1 cellular context compared by ENCODE assay signal in the genomic region with DNA sequence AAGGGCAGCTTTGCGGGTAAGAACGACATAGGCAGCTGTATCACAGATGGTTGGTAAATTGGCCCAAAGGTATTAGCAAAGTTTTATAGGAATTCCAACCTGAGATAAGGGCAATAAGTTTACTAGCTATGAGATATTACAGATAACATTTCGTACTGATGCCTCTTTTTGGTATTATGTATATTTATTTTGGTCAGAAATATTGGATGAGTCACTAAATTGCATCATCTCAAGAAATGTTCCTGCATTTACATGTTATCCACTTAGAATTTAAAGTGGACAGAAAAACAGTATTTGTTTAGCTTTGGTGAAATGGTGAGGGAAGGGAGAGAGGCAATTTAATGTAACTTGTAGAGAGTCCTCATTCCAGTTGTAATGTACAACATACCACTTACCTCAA.
TF ChIP-seq lines count a peak whose summit lies in the region.

No MANE protein-coding gene starts in this region.

TF ChIP-seq in HEK293, 187 proteins besides CTCF, POLR2A, EP300 and RAD21 (continued from another document and continues in another):
- TF ChIP-seq, protein P1, sequence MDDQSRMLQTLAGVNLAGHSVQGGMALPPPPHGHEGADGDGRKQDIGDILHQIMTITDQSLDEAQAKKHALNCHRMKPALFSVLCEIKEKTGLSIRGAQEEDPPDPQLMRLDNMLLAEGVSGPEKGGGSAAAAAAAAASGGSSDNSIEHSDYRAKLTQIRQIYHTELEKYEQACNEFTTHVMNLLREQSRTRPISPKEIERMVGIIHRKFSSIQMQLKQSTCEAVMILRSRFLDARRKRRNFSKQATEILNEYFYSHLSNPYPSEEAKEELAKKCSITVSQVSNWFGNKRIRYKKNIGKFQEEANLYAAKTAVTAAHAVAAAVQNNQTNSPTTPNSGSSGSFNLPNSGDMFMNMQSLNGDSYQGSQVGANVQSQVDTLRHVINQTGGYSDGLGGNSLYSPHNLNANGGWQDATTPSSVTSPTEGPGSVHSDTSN (CRISPR knock-in tag; IDR thresholded peaks at IDR 0.05) = no peak
- no peak for TF ChIP-seq PRDM10 (tag by site-specific recombination; IDR thresholded peaks at IDR 0.05)
- TF ChIP-seq ZNF623 (tag by site-specific recombination; IDR thresholded peaks at IDR 0.05) = no peak
- TF ChIP-seq, protein P2, sequence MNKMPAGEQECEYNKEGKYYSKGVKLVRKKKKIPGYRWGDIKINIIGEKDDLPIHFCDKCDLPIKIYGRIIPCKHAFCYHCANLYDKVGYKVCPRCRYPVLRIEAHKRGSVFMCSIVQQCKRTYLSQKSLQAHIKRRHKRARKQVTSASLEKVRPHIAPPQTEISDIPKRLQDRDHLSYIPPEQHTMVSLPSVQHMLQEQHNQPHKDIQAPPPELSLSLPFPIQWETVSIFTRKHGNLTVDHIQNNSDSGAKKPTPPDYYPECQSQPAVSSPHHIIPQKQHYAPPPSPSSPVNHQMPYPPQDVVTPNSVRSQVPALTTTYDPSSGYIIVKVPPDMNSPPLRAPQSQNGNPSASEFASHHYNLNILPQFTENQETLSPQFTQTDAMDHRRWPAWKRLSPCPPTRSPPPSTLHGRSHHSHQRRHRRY (tag by site-specific recombination; IDR thresholded peaks at IDR 0.05) = no peak
- no peak for TF ChIP-seq ZNF266 (tag by site-specific recombination; IDR thresholded peaks at IDR 0.05; ENCODE audit: low read depth)
- TF ChIP-seq ZEB2 (tag by site-specific recombination; IDR thresholded peaks at IDR 0.05) = 0 out of 2 replicates have a peak, but pooled peaks have one; percentile 56
- no peak for TF ChIP-seq GLIS1 (tag by site-specific recombination; IDR thresholded peaks at IDR 0.05)
- no peak for TF ChIP-seq ZNF280C (tag by site-specific recombination; IDR thresholded peaks at IDR 0.05)
- no peak for TF ChIP-seq KLF8 (tag by site-specific recombination; IDR thresholded peaks at IDR 0.05)
- 0 out of 2 replicates have a peak, but pooled peaks have one; percentile 1 for TF ChIP-seq ZNF626 (tag by site-specific recombination; IDR thresholded peaks at IDR 0.05)
- no peak for TF ChIP-seq ZNF221 (tag by site-specific recombination; IDR thresholded peaks at IDR 0.05; ENCODE audit: borderline replicate concordance)
- TF ChIP-seq KLF16 (tag by site-specific recombination; IDR thresholded peaks at IDR 0.05) = peak; percentile 58
- TF ChIP-seq ZNF324 (tag by site-specific recombination; IDR thresholded peaks at IDR 0.05) = 0 out of 2 replicates have a peak, but pooled peaks have one; percentile 35
- TF ChIP-seq, protein P3, sequence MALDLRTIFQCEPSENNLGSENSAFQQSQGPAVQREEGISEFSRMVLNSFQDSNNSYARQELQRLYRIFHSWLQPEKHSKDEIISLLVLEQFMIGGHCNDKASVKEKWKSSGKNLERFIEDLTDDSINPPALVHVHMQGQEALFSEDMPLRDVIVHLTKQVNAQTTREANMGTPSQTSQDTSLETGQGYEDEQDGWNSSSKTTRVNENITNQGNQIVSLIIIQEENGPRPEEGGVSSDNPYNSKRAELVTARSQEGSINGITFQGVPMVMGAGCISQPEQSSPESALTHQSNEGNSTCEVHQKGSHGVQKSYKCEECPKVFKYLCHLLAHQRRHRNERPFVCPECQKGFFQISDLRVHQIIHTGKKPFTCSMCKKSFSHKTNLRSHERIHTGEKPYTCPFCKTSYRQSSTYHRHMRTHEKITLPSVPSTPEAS (tag by site-specific recombination; IDR thresholded peaks at IDR 0.05) = no peak
- no peak for TF ChIP-seq EGR2 (tag by site-specific recombination; IDR thresholded peaks at IDR 0.05; ENCODE audit: low read depth)
- TF ChIP-seq MZF1 (tag by site-specific recombination; IDR thresholded peaks at IDR 0.05; ENCODE audit: borderline replicate concordance) = no peak
- TF ChIP-seq PATZ1 (tag by site-specific recombination; IDR thresholded peaks at IDR 0.05) = no peak
- TF ChIP-seq, protein P4, sequence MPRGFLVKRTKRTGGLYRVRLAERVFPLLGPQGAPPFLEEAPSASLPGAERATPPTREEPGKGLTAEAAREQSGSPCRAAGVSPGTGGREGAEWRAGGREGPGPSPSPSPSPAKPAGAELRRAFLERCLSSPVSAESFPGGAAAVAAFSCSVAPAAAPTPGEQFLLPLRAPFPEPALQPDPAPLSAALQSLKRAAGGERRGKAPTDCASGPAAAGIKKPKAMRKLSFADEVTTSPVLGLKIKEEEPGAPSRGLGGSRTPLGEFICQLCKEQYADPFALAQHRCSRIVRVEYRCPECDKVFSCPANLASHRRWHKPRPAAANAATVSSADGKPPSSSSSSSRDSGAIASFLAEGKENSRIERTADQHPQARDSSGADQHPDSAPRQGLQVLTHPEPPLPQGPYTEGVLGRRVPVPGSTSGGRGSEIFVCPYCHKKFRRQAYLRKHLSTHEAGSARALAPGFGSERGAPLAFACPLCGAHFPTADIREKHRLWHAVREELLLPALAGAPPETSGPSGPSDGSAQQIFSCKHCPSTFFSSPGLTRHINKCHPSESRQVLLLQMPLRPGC (tag by site-specific recombination; IDR thresholded peaks at IDR 0.05) = no peak
- no peak for TF ChIP-seq SETDB1 (IDR thresholded peaks at IDR 0.05; ENCODE audit: insufficient read length, low read length)
- no peak for TF ChIP-seq ZBTB44 (tag by site-specific recombination; IDR thresholded peaks at IDR 0.05)
- no peak for TF ChIP-seq SCRT1 (tag by site-specific recombination; IDR thresholded peaks at IDR 0.05; ENCODE audit: borderline replicate concordance)
- TF ChIP-seq, protein P5, sequence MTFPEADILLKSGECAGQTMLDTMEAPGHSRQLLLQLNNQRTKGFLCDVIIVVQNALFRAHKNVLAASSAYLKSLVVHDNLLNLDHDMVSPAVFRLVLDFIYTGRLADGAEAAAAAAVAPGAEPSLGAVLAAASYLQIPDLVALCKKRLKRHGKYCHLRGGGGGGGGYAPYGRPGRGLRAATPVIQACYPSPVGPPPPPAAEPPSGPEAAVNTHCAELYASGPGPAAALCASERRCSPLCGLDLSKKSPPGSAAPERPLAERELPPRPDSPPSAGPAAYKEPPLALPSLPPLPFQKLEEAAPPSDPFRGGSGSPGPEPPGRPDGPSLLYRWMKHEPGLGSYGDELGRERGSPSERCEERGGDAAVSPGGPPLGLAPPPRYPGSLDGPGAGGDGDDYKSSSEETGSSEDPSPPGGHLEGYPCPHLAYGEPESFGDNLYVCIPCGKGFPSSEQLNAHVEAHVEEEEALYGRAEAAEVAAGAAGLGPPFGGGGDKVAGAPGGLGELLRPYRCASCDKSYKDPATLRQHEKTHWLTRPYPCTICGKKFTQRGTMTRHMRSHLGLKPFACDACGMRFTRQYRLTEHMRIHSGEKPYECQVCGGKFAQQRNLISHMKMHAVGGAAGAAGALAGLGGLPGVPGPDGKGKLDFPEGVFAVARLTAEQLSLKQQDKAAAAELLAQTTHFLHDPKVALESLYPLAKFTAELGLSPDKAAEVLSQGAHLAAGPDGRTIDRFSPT (tag by site-specific recombination; IDR thresholded peaks at IDR 0.05) = no peak
- no peak for TF ChIP-seq ZNF501 (tag by site-specific recombination; IDR thresholded peaks at IDR 0.05)
- TF ChIP-seq ZNF747 (tag by site-specific recombination; IDR thresholded peaks at IDR 0.05) = no peak
- TF ChIP-seq, protein P6, sequence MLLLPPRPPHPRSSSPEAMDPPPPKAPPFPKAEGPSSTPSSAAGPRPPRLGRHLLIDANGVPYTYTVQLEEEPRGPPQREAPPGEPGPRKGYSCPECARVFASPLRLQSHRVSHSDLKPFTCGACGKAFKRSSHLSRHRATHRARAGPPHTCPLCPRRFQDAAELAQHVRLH (tag by site-specific recombination; IDR thresholded peaks at IDR 0.05) = no peak
- TF ChIP-seq ZNF354C (tag by site-specific recombination; IDR thresholded peaks at IDR 0.05; ENCODE audit: borderline replicate concordance, low read depth) = no peak
- no peak for TF ChIP-seq GLI4 (tag by site-specific recombination; IDR thresholded peaks at IDR 0.05)
- peak; percentile 57; the same call in 1 of the 2 replicates for TF ChIP-seq ZXDB (tag by site-specific recombination; IDR thresholded peaks at IDR 0.05)
- TF ChIP-seq, protein P7, sequence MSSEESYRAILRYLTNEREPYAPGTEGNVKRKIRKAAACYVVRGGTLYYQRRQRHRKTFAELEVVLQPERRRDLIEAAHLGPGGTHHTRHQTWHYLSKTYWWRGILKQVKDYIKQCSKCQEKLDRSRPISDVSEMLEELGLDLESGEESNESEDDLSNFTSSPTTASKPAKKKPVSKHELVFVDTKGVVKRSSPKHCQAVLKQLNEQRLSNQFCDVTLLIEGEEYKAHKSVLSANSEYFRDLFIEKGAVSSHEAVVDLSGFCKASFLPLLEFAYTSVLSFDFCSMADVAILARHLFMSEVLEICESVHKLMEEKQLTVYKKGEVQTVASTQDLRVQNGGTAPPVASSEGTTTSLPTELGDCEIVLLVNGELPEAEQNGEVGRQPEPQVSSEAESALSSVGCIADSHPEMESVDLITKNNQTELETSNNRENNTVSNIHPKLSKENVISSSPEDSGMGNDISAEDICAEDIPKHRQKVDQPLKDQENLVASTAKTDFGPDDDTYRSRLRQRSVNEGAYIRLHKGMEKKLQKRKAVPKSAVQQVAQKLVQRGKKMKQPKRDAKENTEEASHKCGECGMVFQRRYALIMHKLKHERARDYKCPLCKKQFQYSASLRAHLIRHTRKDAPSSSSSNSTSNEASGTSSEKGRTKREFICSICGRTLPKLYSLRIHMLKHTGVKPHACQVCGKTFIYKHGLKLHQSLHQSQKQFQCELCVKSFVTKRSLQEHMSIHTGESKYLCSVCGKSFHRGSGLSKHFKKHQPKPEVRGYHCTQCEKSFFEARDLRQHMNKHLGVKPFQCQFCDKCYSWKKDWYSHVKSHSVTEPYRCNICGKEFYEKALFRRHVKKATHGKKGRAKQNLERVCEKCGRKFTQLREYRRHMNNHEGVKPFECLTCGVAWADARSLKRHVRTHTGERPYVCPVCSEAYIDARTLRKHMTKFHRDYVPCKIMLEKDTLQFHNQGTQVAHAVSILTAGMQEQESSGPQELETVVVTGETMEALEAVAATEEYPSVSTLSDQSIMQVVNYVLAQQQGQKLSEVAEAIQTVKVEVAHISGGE (tag by site-specific recombination; conservative IDR thresholded peaks at IDR 0.05; ENCODE audit: low read depth) = no peak
- TF ChIP-seq ZNF23 (tag by site-specific recombination; IDR thresholded peaks at IDR 0.05; ENCODE audit: borderline replicate concordance) = no peak
- TF ChIP-seq ZNF530 (tag by site-specific recombination; IDR thresholded peaks at IDR 0.05; ENCODE audit: low read depth) = no peak
- TF ChIP-seq ZNF423 (tag by site-specific recombination; IDR thresholded peaks at IDR 0.05) = no peak
- TF ChIP-seq ZNF366 (tag by site-specific recombination; conservative IDR thresholded peaks at IDR 0.05) = peak; percentile 37; the same call in 1 of the 2 replicates
